In the genomic region with DNA sequence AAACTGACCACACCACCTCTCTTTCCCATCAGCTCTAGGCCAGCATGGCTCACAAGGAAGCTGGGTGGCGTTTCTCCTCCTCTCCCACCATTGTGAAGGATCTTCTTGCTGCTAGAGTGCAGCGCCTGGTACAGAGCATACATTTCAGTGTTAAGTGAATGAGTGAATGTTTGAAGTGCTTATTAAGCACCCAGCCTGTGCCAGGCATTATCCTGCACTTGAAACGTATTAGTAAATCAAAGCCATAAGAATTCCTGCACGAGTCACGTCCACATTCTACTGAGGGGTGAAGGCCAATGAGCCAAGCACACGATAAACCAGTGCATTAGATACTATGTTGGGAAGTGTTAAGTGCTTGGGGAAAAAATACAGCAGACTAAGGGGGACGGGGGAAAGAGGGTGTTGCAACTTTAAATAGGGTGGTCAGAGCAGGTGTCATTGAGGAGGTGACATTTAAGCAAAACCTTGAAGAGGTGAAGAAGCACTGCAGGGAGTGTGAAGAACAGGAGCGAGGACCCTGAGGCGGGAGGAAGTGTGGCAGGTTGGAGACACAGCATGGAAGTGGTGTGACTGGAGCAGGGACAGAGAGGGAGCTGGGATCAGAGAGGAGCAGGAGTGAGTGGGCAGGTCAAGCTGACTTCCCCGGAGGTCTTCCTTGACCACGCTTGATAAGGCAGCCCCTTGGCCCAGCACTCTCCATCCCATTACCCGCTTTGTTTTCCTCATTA, we compare ENCODE assay signal across 18 cellular contexts. TPM values are rescaled to one million over a fixed set of nuclear protein-coding genes. Genes with fewer than 3 reads are reported as not detected.
DNase-seq lines count a peak whose midpoint lies in the region; ATAC-seq, FAIRE-seq and TF ChIP-seq lines count a peak whose summit lies in the region.
"Had no signal": no experiment of that assay in that cellular context is flagged by ENCODE, and none has a peak within 500 bp of the region (broad histone marks: within the 10 kb centered on the region; RNA-seq: fewer than 3 reads in every experiment).

No MANE protein-coding gene starts in this region.

- no peak for TF ChIP-seq RAD21 in K562 (CRISPR knock-in tag; conservative IDR thresholded peaks at IDR 0.05 in 1 of 2, IDR thresholded peaks at IDR 0.05 in 1 of 2)

- CTCF ChIA-PET in activated CD8-positive, alpha-beta memory T cell treated with anti-CD3 and anti-CD28 coated beads, Interleukin-2, amount 10 ng/mL, durations not matched to agents 7 days and 5 days (lab: Charles Lee) = interaction anchor here (0.8 kb wide), 1 partner anchor 8 kb away, joined by 3 read pairs; no protein-coding TSS in a partner anchor
- CTCF ChIA-PET in K562 (lab: Yijun Ruan, JAX; ENCODE audit: low intra/inter-chr PET ratio) = no interaction called here

- no peak overlapping the region for H3K4me3 ChIP-seq in K562
- no peak overlapping the region for H3K4me3 ChIP-seq in right cardiac atrium (ENCODE audit: low read length)
- H3K4me3 ChIP-seq: A549, Peyer's patch had no signal

- no peaks in the 10 kb centered on the region for H3K79me2 ChIP-seq in K562 (ENCODE audit: control insufficient read depth, insufficient read depth, low read length)

- 10% methylated on average over 12 of the region's 12 CpGs for WGBS in K562 (ENCODE audit: insufficient coverage, low coverage, missing lambda C conversion rate)
- 49% methylated on average over 12 of the region's 12 CpGs for WGBS in right cardiac atrium

- FAIRE-seq in K562 (lab: Jason Lieb, UNC) = no peak
- FAIRE-seq: A549, GM12891 had no signal

- peaks cover 2% of the 10 kb centered on the region for H3K9me3 Mint-ChIP-seq in activated CD8-positive, alpha-beta memory T cell treated with anti-CD3 and anti-CD28 coated beads, Interleukin-2, amount 10 ng/mL, durations not matched to agents 7 days and 5 days (ENCODE audit: low read depth)

- no peaks in the 10 kb centered on the region for H3K9me1 ChIP-seq in K562 (ENCODE audit: control insufficient read depth, insufficient read depth, low read length)

- H3K4me2 ChIP-seq in K562 (ENCODE audit: insufficient read depth, low read length) = no peak overlapping the region
- H3K4me2 ChIP-seq: A549 had no signal

- no peak overlapping the region for H3K27ac ChIP-seq in K562 (ENCODE audit: extremely low read depth, low read depth, low read length)
- H3K27ac ChIP-seq in right cardiac atrium (ENCODE audit: low read length) = no peak overlapping the region
- H3K27ac ChIP-seq: A549, Peyer's patch had no signal

- H2AFZ ChIP-seq in K562 (ENCODE audit: low read depth, low read length) = peak overlapping the region; percentile 15; the same call in 1 of the 2 replicates

- H3K4me1 ChIP-seq in K562 (replicated peaks in 1 of 2; ENCODE audit: control insufficient read depth in 2 of 2, insufficient read depth in 2 of 2, low read length in 2 of 2) (no peaks in the 10 kb centered on the region; a peak in 2 of 5 replicates), right cardiac atrium (ENCODE audit: control insufficient read depth, insufficient read depth, low read length) (no peaks in the 10 kb centered on the region)
- H3K4me1 ChIP-seq: Caco-2, Peyer's patch had no signal

- in situ Hi-C loops in K562 (cut with MboI) = no loop called here

- TF ChIP-seq EP300 in K562 (IDR thresholded peaks at IDR 0.05; ENCODE audit: low read length) = no peak

- H4K20me1 ChIP-seq in K562 (replicated peaks; ENCODE audit: control insufficient read depth, insufficient read depth, low read length) = no peaks in the 10 kb centered on the region

- H3K27ac Mint-ChIP-seq in activated CD8-positive, alpha-beta memory T cell treated with anti-CD3 and anti-CD28 coated beads, Interleukin-2, amount 10 ng/mL, durations not matched to agents 7 days and 5 days = no peak overlapping the region
- H3K27ac Mint-ChIP-seq: CD4-positive, alpha-beta T cell had no signal

- no peaks in the 10 kb centered on the region for H3K36me3 ChIP-seq in K562 (ENCODE audit: control insufficient read depth, insufficient read depth, low read length)
- H3K36me3 ChIP-seq: Peyer's patch had no signal

- DNase-seq in activated CD8-positive, alpha-beta memory T cell treated with anti-CD3 and anti-CD28 coated beads for 24 hours = peak; percentile 24
- no peak for DNase-seq in activated CD8-positive, alpha-beta memory T cell treated with anti-CD3 and anti-CD28 coated beads, Interleukin-2, amount 10 ng/mL, durations not matched to agents 7 days and 5 days
- no peak for DNase-seq in K562 (ENCODE audit: extremely low read depth in 1 of 4, low spot score in 3 of 4)
- peak in 1 of 3 donors; percentile 35 for DNase-seq in right cardiac atrium
- peak; percentile 20 for DNase-seq in ureter (ENCODE audit: low spot score)
- DNase-seq in central memory CD4-positive, alpha-beta T cell = no peak
- no peak for DNase-seq in GM10266 (ENCODE audit: extremely low spot score)
- DNase-seq: Caco-2; CD4-positive, alpha-beta T cell; GOT3; NCI-H1105 treated with DMSO at 0.1 percent for 48 hours; NCI-H1694; NCI-H748 treated with DMSO at 0.1 percent for 48 hours; NK-92 treated with Interleukin-12 subunit alpha and Interleukin-12 subunit beta, amount 100 ng/mL, for 24 hours; Peyer's patch had no signal

- H3K9me3 ChIP-seq in K562 (replicated peaks; ENCODE audit: control insufficient read depth, insufficient read depth, low read depth, low read length) (peaks cover 5% of the 10 kb centered on the region; the same call in 1 of the 2 replicates), right cardiac atrium (ENCODE audit: control insufficient read depth, low read length) (no peaks in the 10 kb centered on the region)
- H3K9me3 ChIP-seq: Peyer's patch had no signal

- H3K27me3 ChIP-seq in K562 (ENCODE audit: control insufficient read depth in 2 of 2, insufficient read depth in 2 of 2, low read length in 2 of 2) (peaks cover 18 to 57% of the 10 kb centered on the region in 2 experiments), right cardiac atrium (ENCODE audit: control insufficient read depth, insufficient read depth) (no peaks in the 10 kb centered on the region)
- H3K27me3 ChIP-seq: Peyer's patch had no signal

- no peak for TF ChIP-seq POLR2A in K562 (conservative IDR thresholded peaks at IDR 0.05)

- H3K27me3 Mint-ChIP-seq in activated CD8-positive, alpha-beta memory T cell treated with anti-CD3 and anti-CD28 coated beads, Interleukin-2, amount 10 ng/mL, durations not matched to agents 7 days and 5 days = peaks cover 63% of the 10 kb centered on the region

- ATAC-seq in activated CD8-positive, alpha-beta memory T cell treated with anti-CD3 and anti-CD28 coated beads, Interleukin-2, amount 10 ng/mL, durations not matched to agents 7 days and 5 days = no peak
- ATAC-seq in K562 (no peak; the same call in 2 of the 3 replicates), right cardiac atrium (peak; percentile 84 to 87)
- ATAC-seq: A549 had no signal

- H3K4me1 Mint-ChIP-seq in activated CD8-positive, alpha-beta memory T cell treated with anti-CD3 and anti-CD28 coated beads, Interleukin-2, amount 10 ng/mL, durations not matched to agents 7 days and 5 days = no peaks in the 10 kb centered on the region

- BruUV-seq in K562 (replicated peaks; lab: Mats Ljungman, UMichigan) = no TSS peak

- intact Hi-C loops in K562 (cut with micrococcal nuclease) = no loop called here
- intact Hi-C loops in right cardiac atrium (cut with DNase I) = loop anchor here in 1 of 4 donors (10.0 kb wide), 1 partner anchor 49 kb away; a partner anchor contains a TSS

- TF ChIP-seq CTCF in K562 (IDR thresholded peaks at IDR 0.05 in 2 of 3, conservative IDR thresholded peaks at IDR 0.05 in 1 of 3; ENCODE audit: insufficient read depth in 2 of 3, low read depth in 1 of 3, low read length in 3 of 3) (no peak), GM10266 (IDR thresholded peaks at IDR 0.05; ENCODE audit: control insufficient read depth, insufficient read depth, low read depth, missing control alignments) (no peak)

- H3K9ac ChIP-seq in K562 (ENCODE audit: insufficient read depth in 1 of 2, low read depth in 2 of 2, low read length in 2 of 2) = no peak overlapping the region

- POLR2A ChIA-PET in K562 (lab: Yijun Ruan, JAX) = no interaction called here

- H3K36me3 Mint-ChIP-seq in activated CD8-positive, alpha-beta memory T cell treated with anti-CD3 and anti-CD28 coated beads, Interleukin-2, amount 10 ng/mL, durations not matched to agents 7 days and 5 days = no peaks in the 10 kb centered on the region

- no peak overlapping the region for H3K4me3 Mint-ChIP-seq in activated CD8-positive, alpha-beta memory T cell treated with anti-CD3 and anti-CD28 coated beads, Interleukin-2, amount 10 ng/mL, durations not matched to agents 7 days and 5 days
- H3K4me3 Mint-ChIP-seq: CD4-positive, alpha-beta T cell had no signal

TF ChIP-seq in K562, 482 proteins besides CTCF, POLR2A, EP300 and RAD21 (continues in another document):
- TF ChIP-seq NCOA2 (IDR thresholded peaks at IDR 0.05; ENCODE audit: partially characterized antibody in 2 of 2) (no peak), ZNF217 (CRISPR knock-in tag; IDR thresholded peaks at IDR 0.05) (no peak), LEF1 (IDR thresholded peaks at IDR 0.05) (no peak)

RNA-seq across cellular contexts. Expression of a gene that starts 48.5 kb away (rescaled TPM):
- total RNA-seq in activated CD8-positive, alpha-beta memory T cell treated with anti-CD3 and anti-CD28 coated beads, Interleukin-2, amount 10 ng/mL, durations not matched to agents 7 days and 5 days = not detected
- 0.09 TPM in 1 of 2 replicates, not detected in the other for total RNA-seq in K562 (2011; cell fraction: chromatin; rRNA removed; ENCODE audit: low replicate concordance)
- 0.17 TPM in 1 of 2 replicates, not detected in the other for total RNA-seq in K562 (2011; cell fraction: nucleolus; rRNA removed)
- total RNA-seq in K562 (2011; cell fraction: nucleoplasm; rRNA removed) = not detected in 2 replicates
- total RNA-seq in K562 (2014; rRNA removed) (0.05 TPM in 1 of 2 replicates, not detected in the other), K562 (2014; rRNA removed; fragmentation: Illumina TruSeq; extraction: Trizol) (not detected in 2 replicates), K562 (2015; rRNA removed; fragmentation: Illumina TruSeq; extraction: Trizol) (not detected in 2 replicates), K562 (2021) (not detected in 2 replicates), right cardiac atrium (10 to 100 TPM in 3 of 4 donors, 1 to 10 TPM in 1; 4.8 to 31.6 (median 22.6) TPM), ureter (2.1 TPM)
- polyA plus RNA-seq in K562 (2011; rRNA removed) (not detected in 2 replicates), K562 (2014; fragmentation: Illumina TruSeq; extraction: Trizol) (0.06 TPM in 1 of 2 replicates, not detected in the other), K562 (2014; fragmentation: Nextera tagmentation; extraction: Ambion mirVana) (not detected), K562 (2014; rRNA removed) (not detected in 2 replicates), right cardiac atrium (20.8 TPM)
- 0.36 TPM in 1 of 2 replicates, not detected in the other for polyA plus RNA-seq in K562 (2011; cell fraction: cytosol; rRNA removed)
- polyA plus RNA-seq in K562 (2011; cell fraction: nucleus; rRNA removed) = not detected in 2 replicates
- polyA plus RNA-seq in K562 (2012) = 0.03 and 0.08 TPM in 2 replicates
- polyA minus RNA-seq in K562 (2011; rRNA and poly(A)+ RNA removed) = not detected in 2 replicates
- polyA minus RNA-seq in K562 (2011; cell fraction: cytosol; rRNA and poly(A)+ RNA removed) = not detected in 2 replicates
- polyA minus RNA-seq in K562 (2011; cell fraction: nucleus; rRNA and poly(A)+ RNA removed) = not detected in 2 replicates
- total RNA-seq: Caco-2; CD4-positive, alpha-beta T cell had no signal
- polyA plus RNA-seq: BJ had no signal

Comparison
In these comparisons a context has a peak if more than half of its experiments do, and no peak if none do; other contexts are left out.
1. DNase-seq: peak in activated CD8-positive, alpha-beta memory T cell treated with anti-CD3 and anti-CD28 coated beads for 24 hours (single experiment) and ureter (single experiment); none in activated CD8-positive, alpha-beta memory T cell treated with anti-CD3 and anti-CD28 coated beads, Interleukin-2, amount 10 ng/mL, durations not matched to agents 7 days and 5 days (single experiment), K562 (0 of 4), central memory CD4-positive, alpha-beta T cell (single experiment) and GM10266 (single experiment).
2. ATAC-seq: peak in right cardiac atrium (2 of 2); none in activated CD8-positive, alpha-beta memory T cell treated with anti-CD3 and anti-CD28 coated beads, Interleukin-2, amount 10 ng/mL, durations not matched to agents 7 days and 5 days (single experiment) and K562 (single experiment).